ENCODE assay signal across 8 cellular contexts in genomic region chr17:75270966-75271232, GRCh38. TPM values are rescaled to one million over a fixed set of nuclear protein-coding genes. Genes with fewer than 3 reads are reported as not detected.
DNase-seq lines count a peak whose midpoint lies in the region; ATAC-seq and TF ChIP-seq lines count a peak whose summit lies in the region.

TSS of gene MIF4GD (minus strand) at chr17:75271231. CDS start at chr17:75270195, 1,036 bp downstream.

- peaks cover 28% of the 10 kb centered on the region for H3K4me1 Mint-ChIP-seq in activated naive CD8-positive, alpha-beta T cell treated with anti-CD3 and anti-CD28 coated beads, Interleukin-2, amount 10 ng/mL, durations not matched to agents 7 days and 5 days

- H3K9me3 Mint-ChIP-seq in activated naive CD8-positive, alpha-beta T cell treated with anti-CD3 and anti-CD28 coated beads, Interleukin-2, amount 10 ng/mL, durations not matched to agents 7 days and 5 days, result no peaks in the 10 kb centered on the region

- H3K36me3 ChIP-seq in HEK293 (ENCODE audit: control insufficient read depth in 2 of 2, insufficient read depth in 1 of 2, low read length in 2 of 2) (peaks cover 8 to 49% of the 10 kb centered on the region in 2 experiments), skeletal muscle tissue (ENCODE audit: control insufficient read depth in 3 of 3, insufficient read depth in 3 of 3, low read length in 3 of 3) (peaks cover 24 to 26% (median 25%) of the 10 kb centered on the region in 3 donors)

- H3K9me3 ChIP-seq in HEK293 (ENCODE audit: control insufficient read depth, insufficient read depth, low read depth, low read length) (no peaks in the 10 kb centered on the region), right cardiac atrium (ENCODE audit: control insufficient read depth, low read length) (no peaks in the 10 kb centered on the region), skeletal muscle tissue (ENCODE audit: control insufficient read depth in 3 of 3, low read length in 3 of 3) (no peaks in the 10 kb centered on the region)

- H3K36me3 Mint-ChIP-seq in activated naive CD8-positive, alpha-beta T cell treated with anti-CD3 and anti-CD28 coated beads, Interleukin-2, amount 10 ng/mL, durations not matched to agents 7 days and 5 days, result peaks cover 13% of the 10 kb centered on the region

- H3K4me3 Mint-ChIP-seq in activated naive CD8-positive, alpha-beta T cell treated with anti-CD3 and anti-CD28 coated beads, Interleukin-2, amount 10 ng/mL, durations not matched to agents 7 days and 5 days, result peak within 1 kb of the TSS; percentile 89

- peak within 1 kb of the TSS; percentile 83 for H3K4me3 ChIP-seq in AG04449 (ENCODE audit: low read depth, low read length)
- peak within 1 kb of the TSS; percentile 78 for H3K4me3 ChIP-seq in HEK293 (ENCODE audit: low read depth, low read length)
- H3K4me3 ChIP-seq in right cardiac atrium (ENCODE audit: low read length), result peak within 1 kb of the TSS; percentile 83
- peak within 1 kb of the TSS; percentile 83 to 91 (median 88) for H3K4me3 ChIP-seq in skeletal muscle tissue (ENCODE audit: low read length in 3 of 3)

- H3K4me1 ChIP-seq in HEK293 (ENCODE audit: control insufficient read depth, insufficient read depth, low read length) (peaks cover 9% of the 10 kb centered on the region; the same call in 1 of the 2 replicates), right cardiac atrium (ENCODE audit: control insufficient read depth, insufficient read depth, low read length) (peaks cover 6% of the 10 kb centered on the region), skeletal muscle tissue (ENCODE audit: control insufficient read depth in 3 of 3, insufficient read depth in 3 of 3, low read length in 3 of 3) (peaks cover 36 to 46% (median 40%) of the 10 kb centered on the region in 3 donors)

- ATAC-seq in activated naive CD8-positive, alpha-beta T cell treated with anti-CD3 and anti-CD28 coated beads, Interleukin-2, amount 10 ng/mL, durations not matched to agents 7 days and 5 days (ENCODE audit: low read depth), result peak; percentile 29
- ATAC-seq in right cardiac atrium, result no peak
- no peak for ATAC-seq in HG03039 (IDR thresholded peaks at IDR 0.05; ENCODE audit: unreplicated experiment)

- H3K27me3 Mint-ChIP-seq in activated naive CD8-positive, alpha-beta T cell treated with anti-CD3 and anti-CD28 coated beads, Interleukin-2, amount 10 ng/mL, durations not matched to agents 7 days and 5 days, result no peaks in the 10 kb centered on the region

- CTCF ChIA-PET in AG04449 (lab: Yijun Ruan, JAX) (interaction anchor here (0.6 to 6.7 kb wide), 67 partner anchors 9 to 483 kb away, joined by 3 to 135 read pairs (median 5); partner anchors contain the start of genes GGA3, GRB2, MRPS7 and SLC25A19), HEK293 (lab: Yijun Ruan, JAX) (interaction anchor here (0.6 to 5.1 kb wide), 55 partner anchors 8 to 479 kb away, joined by 3 to 61 read pairs (median 4); partner anchors contain the start of genes GGA3, MRPS7, NT5C and NUP85)

- intact Hi-C loops in right cardiac atrium (cut with DNase I), result no loop called here

- H3K27ac Mint-ChIP-seq in activated naive CD8-positive, alpha-beta T cell treated with anti-CD3 and anti-CD28 coated beads, Interleukin-2, amount 10 ng/mL, durations not matched to agents 7 days and 5 days, result peak within 1 kb of the TSS; percentile 89

- TF ChIP-seq CTCF in AG04449 (IDR thresholded peaks at IDR 0.05; ENCODE audit: insufficient read depth, low read length, missing control alignments), result no peak
- no peak for TF ChIP-seq CTCF in HEK293 (tag by site-specific recombination; IDR thresholded peaks at IDR 0.05)

- H3K27me3 ChIP-seq in right cardiac atrium (ENCODE audit: control insufficient read depth, insufficient read depth) (no peaks in the 10 kb centered on the region), skeletal muscle tissue (ENCODE audit: control insufficient read depth in 3 of 3, insufficient read depth in 3 of 3, low read length in 3 of 3) (no peaks in the 10 kb centered on the region)

- DNase-seq in AG04449 (ENCODE audit: low read depth, low spot score) (no peak), right cardiac atrium (no peak)
- no peak for DNase-seq in activated naive CD8-positive, alpha-beta T cell treated with anti-CD3 and anti-CD28 coated beads, Interleukin-2, amount 10 ng/mL, durations not matched to agents 7 days and 5 days
- no peak for DNase-seq in stimulated activated CD4-positive, alpha-beta T cell treated with anti-CD3 and anti-CD28 coated beads, Interleukin-4, amount 100 ng/mL, for 24 hours
- no peak for DNase-seq in activated CD8-positive, alpha-beta memory T cell treated with anti-CD3 and anti-CD28 coated beads for 24 hours

- POLR2A ChIA-PET in AG04449 (lab: Yijun Ruan, JAX) (interaction anchor here (0.6 to 2.9 kb wide), 5 partner anchors 9 to 135 kb away, joined by 3 to 25 read pairs (median 12); partner anchors contain the start of genes GGA3, GRB2, MRPS7 and SLC25A19), HEK293 (lab: Yijun Ruan, JAX) (interaction anchor here (0.6 to 6.6 kb wide), 23 partner anchors 9 to 398 kb away, joined by 3 to 111 read pairs (median 5); partner anchors contain the start of genes FDXR, GGA3, GRB2 and MRPS7)
- POLR2A ChIA-PET in activated naive CD8-positive, alpha-beta T cell treated with anti-CD3 and anti-CD28 coated beads, Interleukin-2, amount 10 ng/mL, durations not matched to agents 7 days and 5 days (lab: Charles Lee), result interaction anchor here (0.6 to 6.7 kb wide), 39 partner anchors 9 to 398 kb away, joined by 3 to 138 read pairs (median 4); partner anchors contain the start of genes ARMC7, FDXR, GGA3 and GRB2

- 1% methylated on average over 39 of the region's 39 CpGs for WGBS in right cardiac atrium

- H3K9ac ChIP-seq in skeletal muscle tissue (ENCODE audit: low read depth in 1 of 3, low read length in 3 of 3), result peak within 1 kb of the TSS; percentile 95

- H3K27ac ChIP-seq in HEK293 (ENCODE audit: extremely low read depth, low read depth, low read length) (peak within 1 kb of the TSS; percentile 94), right cardiac atrium (ENCODE audit: low read length) (peak within 1 kb of the TSS; percentile 92), skeletal muscle tissue (ENCODE audit: low read depth, low read length) (peak within 1 kb of the TSS; percentile 94)

TF ChIP-seq in HEK293, 187 proteins besides CTCF, POLR2A, EP300 and RAD21:
- 0 out of 2 replicates have a peak, but pooled peaks have one; percentile 28 for TF ChIP-seq ZFHX2 (tag by site-specific recombination; conservative IDR thresholded peaks at IDR 0.05)
- TF ChIP-seq SALL2 (tag by site-specific recombination; IDR thresholded peaks at IDR 0.05; ENCODE audit: borderline replicate concordance), result no peak
- TF ChIP-seq ZSCAN23 (tag by site-specific recombination; IDR thresholded peaks at IDR 0.05), result no peak
- peak; percentile 20; the same call in 1 of the 2 replicates for TF ChIP-seq ZBTB8A (tag by site-specific recombination; IDR thresholded peaks at IDR 0.05)
- peak; percentile 54 for TF ChIP-seq GLIS2 (tag by site-specific recombination; IDR thresholded peaks at IDR 0.05)
TF ChIP-seq in HEK293: peak in this region for 3.

RNA-seq across cellular contexts. Expression of gene MIF4GD, which starts in this region (rescaled TPM):
- total RNA-seq in activated naive CD8-positive, alpha-beta T cell treated with anti-CD3 and anti-CD28 coated beads, Interleukin-2, amount 10 ng/mL, durations not matched to agents 7 days and 5 days, result 10 to 100 TPM; 44.4 to 44.8 TPM
- total RNA-seq in right cardiac atrium (10 to 100 TPM; 15.1 to 20.5 (median 17.8) TPM), skeletal muscle tissue (7.8 TPM)
- 14.6 TPM for polyA plus RNA-seq in right cardiac atrium
